In the genomic region with DNA sequence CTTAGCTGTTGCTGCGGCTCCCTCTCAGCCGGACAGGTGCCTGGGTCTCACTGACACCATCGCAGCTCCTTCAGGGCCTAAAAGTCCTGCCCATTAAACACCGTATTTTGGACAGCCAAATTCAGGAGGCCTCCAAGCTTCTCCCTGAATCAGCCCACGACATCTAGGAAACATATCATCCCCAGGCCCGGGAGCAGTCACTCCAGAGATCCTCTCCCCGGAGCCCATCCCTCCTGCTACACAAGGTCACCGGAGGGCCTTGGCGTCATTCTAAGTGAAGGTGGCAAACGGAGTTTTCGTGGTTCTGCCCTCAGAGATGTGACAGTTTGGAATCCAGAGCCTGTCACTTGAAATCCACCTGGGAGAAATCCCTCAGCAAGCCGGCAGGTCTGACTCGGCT, we compare ENCODE assay signal across 1 cellular context.
TF ChIP-seq lines count a peak whose summit lies in the region.

No MANE protein-coding gene starts in this region.

TF ChIP-seq in GM23338, 12 proteins besides CTCF, POLR2A, EP300 and RAD21 (continued from another document):
- TF ChIP-seq, protein P1, sequence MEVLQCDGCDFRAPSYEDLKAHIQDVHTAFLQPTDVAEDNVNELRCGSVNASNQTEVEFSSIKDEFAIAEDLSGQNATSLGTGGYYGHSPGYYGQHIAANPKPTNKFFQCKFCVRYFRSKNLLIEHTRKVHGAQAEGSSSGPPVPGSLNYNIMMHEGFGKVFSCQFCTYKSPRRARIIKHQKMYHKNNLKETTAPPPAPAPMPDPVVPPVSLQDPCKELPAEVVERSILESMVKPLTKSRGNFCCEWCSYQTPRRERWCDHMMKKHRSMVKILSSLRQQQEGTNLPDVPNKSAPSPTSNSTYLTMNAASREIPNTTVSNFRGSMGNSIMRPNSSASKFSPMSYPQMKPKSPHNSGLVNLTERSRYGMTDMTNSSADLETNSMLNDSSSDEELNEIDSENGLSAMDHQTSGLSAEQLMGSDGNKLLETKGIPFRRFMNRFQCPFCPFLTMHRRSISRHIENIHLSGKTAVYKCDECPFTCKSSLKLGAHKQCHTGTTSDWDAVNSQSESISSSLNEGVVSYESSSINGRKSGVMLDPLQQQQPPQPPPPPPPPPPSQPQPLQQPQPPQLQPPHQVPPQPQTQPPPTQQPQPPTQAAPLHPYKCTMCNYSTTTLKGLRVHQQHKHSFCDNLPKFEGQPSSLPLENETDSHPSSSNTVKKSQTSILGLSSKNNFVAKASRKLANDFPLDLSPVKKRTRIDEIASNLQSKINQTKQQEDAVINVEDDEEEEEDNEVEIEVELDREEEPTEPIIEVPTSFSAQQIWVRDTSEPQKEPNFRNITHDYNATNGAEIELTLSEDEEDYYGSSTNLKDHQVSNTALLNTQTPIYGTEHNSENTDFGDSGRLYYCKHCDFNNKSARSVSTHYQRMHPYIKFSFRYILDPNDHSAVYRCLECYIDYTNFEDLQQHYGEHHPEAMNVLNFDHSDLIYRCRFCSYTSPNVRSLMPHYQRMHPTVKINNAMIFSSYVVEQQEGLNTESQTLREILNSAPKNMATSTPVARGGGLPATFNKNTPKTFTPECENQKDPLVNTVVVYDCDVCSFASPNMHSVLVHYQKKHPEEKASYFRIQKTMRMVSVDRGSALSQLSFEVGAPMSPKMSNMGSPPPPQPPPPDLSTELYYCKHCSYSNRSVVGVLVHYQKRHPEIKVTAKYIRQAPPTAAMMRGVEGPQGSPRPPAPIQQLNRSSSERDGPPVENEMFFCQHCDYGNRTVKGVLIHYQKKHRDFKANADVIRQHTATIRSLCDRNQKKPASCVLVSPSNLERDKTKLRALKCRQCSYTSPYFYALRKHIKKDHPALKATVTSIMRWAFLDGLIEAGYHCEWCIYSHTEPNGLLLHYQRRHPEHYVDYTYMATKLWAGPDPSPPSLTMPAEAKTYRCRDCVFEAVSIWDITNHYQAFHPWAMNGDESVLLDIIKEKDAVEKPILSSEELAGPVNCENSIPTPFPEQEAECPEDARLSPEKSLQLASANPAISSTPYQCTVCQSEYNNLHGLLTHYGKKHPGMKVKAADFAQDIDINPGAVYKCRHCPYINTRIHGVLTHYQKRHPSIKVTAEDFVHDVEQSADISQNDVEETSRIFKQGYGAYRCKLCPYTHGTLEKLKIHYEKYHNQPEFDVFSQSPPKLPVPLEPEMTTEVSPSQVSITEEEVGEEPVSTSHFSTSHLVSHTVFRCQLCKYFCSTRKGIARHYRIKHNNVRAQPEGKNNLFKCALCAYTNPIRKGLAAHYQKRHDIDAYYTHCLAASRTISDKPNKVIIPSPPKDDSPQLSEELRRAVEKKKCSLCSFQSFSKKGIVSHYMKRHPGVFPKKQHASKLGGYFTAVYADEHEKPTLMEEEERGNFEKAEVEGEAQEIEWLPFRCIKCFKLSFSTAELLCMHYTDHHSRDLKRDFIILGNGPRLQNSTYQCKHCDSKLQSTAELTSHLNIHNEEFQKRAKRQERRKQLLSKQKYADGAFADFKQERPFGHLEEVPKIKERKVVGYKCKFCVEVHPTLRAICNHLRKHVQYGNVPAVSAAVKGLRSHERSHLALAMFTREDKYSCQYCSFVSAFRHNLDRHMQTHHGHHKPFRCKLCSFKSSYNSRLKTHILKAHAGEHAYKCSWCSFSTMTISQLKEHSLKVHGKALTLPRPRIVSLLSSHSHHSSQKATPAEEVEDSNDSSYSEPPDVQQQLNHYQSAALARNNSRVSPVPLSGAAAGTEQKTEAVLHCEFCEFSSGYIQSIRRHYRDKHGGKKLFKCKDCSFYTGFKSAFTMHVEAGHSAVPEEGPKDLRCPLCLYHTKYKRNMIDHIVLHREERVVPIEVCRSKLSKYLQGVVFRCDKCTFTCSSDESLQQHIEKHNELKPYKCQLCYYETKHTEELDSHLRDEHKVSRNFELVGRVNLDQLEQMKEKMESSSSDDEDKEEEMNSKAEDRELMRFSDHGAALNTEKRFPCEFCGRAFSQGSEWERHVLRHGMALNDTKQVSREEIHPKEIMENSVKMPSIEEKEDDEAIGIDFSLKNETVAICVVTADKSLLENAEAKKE (CRISPR knock-in tag; IDR thresholded peaks at IDR 0.05): no peak
- no peak for TF ChIP-seq ZNF331 (CRISPR knock-in tag; IDR thresholded peaks at IDR 0.05; ENCODE audit: low read depth)
- no peak for TF ChIP-seq JUNB (IDR thresholded peaks at IDR 0.05; ENCODE audit: unreplicated experiment)
- no peak for TF ChIP-seq POLR2AphosphoS5 (IDR thresholded peaks at IDR 0.05; ENCODE audit: low read depth)
- TF ChIP-seq NANOG (IDR thresholded peaks at IDR 0.05; ENCODE audit: borderline replicate concordance): no peak
- TF ChIP-seq EZH2 (IDR thresholded peaks at IDR 0.05; ENCODE audit: low read depth, unreplicated experiment): no peak
- no peak for TF ChIP-seq STAT1 (IDR thresholded peaks at IDR 0.05; ENCODE audit: unreplicated experiment)
- TF ChIP-seq, protein P2, sequence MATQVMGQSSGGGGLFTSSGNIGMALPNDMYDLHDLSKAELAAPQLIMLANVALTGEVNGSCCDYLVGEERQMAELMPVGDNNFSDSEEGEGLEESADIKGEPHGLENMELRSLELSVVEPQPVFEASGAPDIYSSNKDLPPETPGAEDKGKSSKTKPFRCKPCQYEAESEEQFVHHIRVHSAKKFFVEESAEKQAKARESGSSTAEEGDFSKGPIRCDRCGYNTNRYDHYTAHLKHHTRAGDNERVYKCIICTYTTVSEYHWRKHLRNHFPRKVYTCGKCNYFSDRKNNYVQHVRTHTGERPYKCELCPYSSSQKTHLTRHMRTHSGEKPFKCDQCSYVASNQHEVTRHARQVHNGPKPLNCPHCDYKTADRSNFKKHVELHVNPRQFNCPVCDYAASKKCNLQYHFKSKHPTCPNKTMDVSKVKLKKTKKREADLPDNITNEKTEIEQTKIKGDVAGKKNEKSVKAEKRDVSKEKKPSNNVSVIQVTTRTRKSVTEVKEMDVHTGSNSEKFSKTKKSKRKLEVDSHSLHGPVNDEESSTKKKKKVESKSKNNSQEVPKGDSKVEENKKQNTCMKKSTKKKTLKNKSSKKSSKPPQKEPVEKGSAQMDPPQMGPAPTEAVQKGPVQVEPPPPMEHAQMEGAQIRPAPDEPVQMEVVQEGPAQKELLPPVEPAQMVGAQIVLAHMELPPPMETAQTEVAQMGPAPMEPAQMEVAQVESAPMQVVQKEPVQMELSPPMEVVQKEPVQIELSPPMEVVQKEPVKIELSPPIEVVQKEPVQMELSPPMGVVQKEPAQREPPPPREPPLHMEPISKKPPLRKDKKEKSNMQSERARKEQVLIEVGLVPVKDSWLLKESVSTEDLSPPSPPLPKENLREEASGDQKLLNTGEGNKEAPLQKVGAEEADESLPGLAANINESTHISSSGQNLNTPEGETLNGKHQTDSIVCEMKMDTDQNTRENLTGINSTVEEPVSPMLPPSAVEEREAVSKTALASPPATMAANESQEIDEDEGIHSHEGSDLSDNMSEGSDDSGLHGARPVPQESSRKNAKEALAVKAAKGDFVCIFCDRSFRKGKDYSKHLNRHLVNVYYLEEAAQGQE (IDR thresholded peaks at IDR 0.05; ENCODE audit: unreplicated experiment): no peak
